Comparison of ENCODE assay signal across 1 cellular context in the genomic region with DNA sequence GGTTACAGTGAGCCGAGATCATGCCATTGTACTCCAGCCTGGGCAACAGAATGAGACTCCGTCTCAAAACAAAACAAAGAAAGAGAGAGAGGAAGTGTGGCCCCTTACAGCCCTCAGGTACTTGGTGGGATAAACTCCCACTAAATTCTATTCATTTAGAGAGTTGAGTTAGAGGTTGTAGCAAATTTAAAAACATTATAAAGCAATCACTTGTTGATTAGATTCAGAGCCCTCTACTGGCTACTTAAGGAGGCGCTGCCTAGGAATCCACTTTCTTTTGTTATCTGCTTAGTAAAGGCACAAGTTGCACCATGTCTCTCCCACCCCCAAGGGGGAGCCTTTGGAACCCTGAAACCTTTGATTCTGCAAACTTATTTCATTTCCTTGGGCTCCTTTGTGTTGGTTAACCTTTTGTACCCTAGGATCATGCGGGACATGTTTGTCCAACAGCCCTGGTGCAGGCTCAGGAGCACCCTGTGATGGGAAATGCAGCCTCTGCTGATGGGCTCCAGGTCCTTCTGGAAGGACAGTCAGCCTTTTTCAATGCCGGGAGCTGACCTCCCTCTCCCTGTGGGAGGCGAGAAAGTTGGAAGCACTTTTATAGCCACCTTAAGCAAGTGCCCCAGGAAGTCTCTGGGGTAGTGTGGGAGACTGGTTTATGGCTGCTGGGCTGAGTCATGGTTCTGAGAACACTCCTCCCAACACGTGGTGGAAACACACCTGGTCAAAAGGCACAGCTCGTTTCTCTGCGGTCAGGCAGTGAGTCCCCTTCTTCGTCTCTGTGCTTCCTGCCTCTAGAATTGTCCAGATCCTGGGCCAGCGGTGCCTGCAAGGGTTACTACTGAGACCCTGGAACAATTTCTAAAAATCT.
TF ChIP-seq lines count a peak whose summit lies in the region.

No MANE protein-coding gene starts in this region.

TF ChIP-seq in GM12878, 131 proteins besides CTCF, POLR2A, EP300 and RAD21 (continues in another document):
- TF ChIP-seq BCL11A (IDR thresholded peaks at IDR 0.05; ENCODE audit: low read depth, low read length) (peak; percentile 71; the same call in 1 of the 2 replicates), SREBF2 (IDR thresholded peaks at IDR 0.05; ENCODE audit: low read length) (no peak), EED (IDR thresholded peaks at IDR 0.05; ENCODE audit: low read depth) (peak; percentile 87), JUNB (IDR thresholded peaks at IDR 0.05) (peak; percentile 70), YBX1 (IDR thresholded peaks at IDR 0.05) (no peak), DPF2 (IDR thresholded peaks at IDR 0.05) (peak; percentile 80), POLR2AphosphoS2 (IDR thresholded peaks at IDR 0.05; ENCODE audit: low read depth, low read length) (no peak), BACH1 (IDR thresholded peaks at IDR 0.05; ENCODE audit: borderline replicate concordance) (peak; percentile 98), TCF7 (IDR thresholded peaks at IDR 0.05; ENCODE audit: borderline replicate concordance) (no peak), ZNF274 (IDR thresholded peaks at IDR 0.05; ENCODE audit: insufficient read depth, insufficient read length) (no peak), NBN (IDR thresholded peaks at IDR 0.05) (peak; percentile 48), CBFB (IDR thresholded peaks at IDR 0.05; ENCODE audit: low read depth) (peak; percentile 65), CREM (IDR thresholded peaks at IDR 0.05; ENCODE audit: low read depth) (peak; percentile 51), RELA (IDR thresholded peaks at IDR 0.05; ENCODE audit: borderline replicate concordance, partially characterized antibody) (peak; percentile 39), RAD51 (IDR thresholded peaks at IDR 0.05) (peak; percentile 92), WRNIP1 (IDR thresholded peaks at IDR 0.05; ENCODE audit: borderline replicate concordance, low read depth, low read length) (0 out of 2 replicates have a peak, but pooled peaks have one; percentile 19), KDM1A (IDR thresholded peaks at IDR 0.05; ENCODE audit: borderline replicate concordance) (no peak), POLR2AphosphoS5 (IDR thresholded peaks at IDR 0.05; ENCODE audit: low read length) (no peak), ZNF207 (IDR thresholded peaks at IDR 0.05; ENCODE audit: borderline replicate concordance) (0 out of 2 replicates have a peak, but pooled peaks have one; percentile 12), MEF2A (IDR thresholded peaks at IDR 0.05; ENCODE audit: insufficient read depth, low read depth, low read length) (0 out of 2 replicates have a peak, but pooled peaks have one; percentile 29), TCF12 (IDR thresholded peaks at IDR 0.05; ENCODE audit: low read depth, low read length) (peak; percentile 93), SUPT20H (IDR thresholded peaks at IDR 0.05; ENCODE audit: borderline replicate concordance, control insufficient read depth, low read depth, low read length) (no peak), CHD2 (IDR thresholded peaks at IDR 0.05; ENCODE audit: borderline replicate concordance, low read depth, low read length) (peak; percentile 75), IKZF1 (conservative IDR thresholded peaks at IDR 0.05) (peak; percentile 83)
- TF ChIP-seq, protein P1, sequence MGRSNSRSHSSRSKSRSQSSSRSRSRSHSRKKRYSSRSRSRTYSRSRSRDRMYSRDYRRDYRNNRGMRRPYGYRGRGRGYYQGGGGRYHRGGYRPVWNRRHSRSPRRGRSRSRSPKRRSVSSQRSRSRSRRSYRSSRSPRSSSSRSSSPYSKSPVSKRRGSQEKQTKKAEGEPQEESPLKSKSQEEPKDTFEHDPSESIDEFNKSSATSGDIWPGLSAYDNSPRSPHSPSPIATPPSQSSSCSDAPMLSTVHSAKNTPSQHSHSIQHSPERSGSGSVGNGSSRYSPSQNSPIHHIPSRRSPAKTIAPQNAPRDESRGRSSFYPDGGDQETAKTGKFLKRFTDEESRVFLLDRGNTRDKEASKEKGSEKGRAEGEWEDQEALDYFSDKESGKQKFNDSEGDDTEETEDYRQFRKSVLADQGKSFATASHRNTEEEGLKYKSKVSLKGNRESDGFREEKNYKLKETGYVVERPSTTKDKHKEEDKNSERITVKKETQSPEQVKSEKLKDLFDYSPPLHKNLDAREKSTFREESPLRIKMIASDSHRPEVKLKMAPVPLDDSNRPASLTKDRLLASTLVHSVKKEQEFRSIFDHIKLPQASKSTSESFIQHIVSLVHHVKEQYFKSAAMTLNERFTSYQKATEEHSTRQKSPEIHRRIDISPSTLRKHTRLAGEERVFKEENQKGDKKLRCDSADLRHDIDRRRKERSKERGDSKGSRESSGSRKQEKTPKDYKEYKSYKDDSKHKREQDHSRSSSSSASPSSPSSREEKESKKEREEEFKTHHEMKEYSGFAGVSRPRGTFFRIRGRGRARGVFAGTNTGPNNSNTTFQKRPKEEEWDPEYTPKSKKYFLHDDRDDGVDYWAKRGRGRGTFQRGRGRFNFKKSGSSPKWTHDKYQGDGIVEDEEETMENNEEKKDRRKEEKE (IDR thresholded peaks at IDR 0.05) = no peak
- TF ChIP-seq, protein P2, sequence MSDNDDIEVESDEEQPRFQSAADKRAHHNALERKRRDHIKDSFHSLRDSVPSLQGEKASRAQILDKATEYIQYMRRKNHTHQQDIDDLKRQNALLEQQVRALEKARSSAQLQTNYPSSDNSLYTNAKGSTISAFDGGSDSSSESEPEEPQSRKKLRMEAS (IDR thresholded peaks at IDR 0.05; ENCODE audit: low read depth, low read length) = peak; percentile 93
- TF ChIP-seq, protein P3, sequence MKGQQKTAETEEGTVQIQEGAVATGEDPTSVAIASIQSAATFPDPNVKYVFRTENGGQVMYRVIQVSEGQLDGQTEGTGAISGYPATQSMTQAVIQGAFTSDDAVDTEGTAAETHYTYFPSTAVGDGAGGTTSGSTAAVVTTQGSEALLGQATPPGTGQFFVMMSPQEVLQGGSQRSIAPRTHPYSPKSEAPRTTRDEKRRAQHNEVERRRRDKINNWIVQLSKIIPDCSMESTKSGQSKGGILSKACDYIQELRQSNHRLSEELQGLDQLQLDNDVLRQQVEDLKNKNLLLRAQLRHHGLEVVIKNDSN (IDR thresholded peaks at IDR 0.05; ENCODE audit: borderline replicate concordance, extremely low read length, insufficient read depth, low read depth, low read length) = peak; percentile 89
- TF ChIP-seq, protein P4, sequence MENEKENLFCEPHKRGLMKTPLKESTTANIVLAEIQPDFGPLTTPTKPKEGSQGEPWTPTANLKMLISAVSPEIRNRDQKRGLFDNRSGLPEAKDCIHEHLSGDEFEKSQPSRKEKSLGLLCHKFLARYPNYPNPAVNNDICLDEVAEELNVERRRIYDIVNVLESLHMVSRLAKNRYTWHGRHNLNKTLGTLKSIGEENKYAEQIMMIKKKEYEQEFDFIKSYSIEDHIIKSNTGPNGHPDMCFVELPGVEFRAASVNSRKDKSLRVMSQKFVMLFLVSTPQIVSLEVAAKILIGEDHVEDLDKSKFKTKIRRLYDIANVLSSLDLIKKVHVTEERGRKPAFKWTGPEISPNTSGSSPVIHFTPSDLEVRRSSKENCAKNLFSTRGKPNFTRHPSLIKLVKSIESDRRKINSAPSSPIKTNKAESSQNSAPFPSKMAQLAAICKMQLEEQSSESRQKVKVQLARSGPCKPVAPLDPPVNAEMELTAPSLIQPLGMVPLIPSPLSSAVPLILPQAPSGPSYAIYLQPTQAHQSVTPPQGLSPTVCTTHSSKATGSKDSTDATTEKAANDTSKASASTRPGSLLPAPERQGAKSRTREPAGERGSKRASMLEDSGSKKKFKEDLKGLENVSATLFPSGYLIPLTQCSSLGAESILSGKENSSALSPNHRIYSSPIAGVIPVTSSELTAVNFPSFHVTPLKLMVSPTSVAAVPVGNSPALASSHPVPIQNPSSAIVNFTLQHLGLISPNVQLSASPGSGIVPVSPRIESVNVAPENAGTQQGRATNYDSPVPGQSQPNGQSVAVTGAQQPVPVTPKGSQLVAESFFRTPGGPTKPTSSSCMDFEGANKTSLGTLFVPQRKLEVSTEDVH (IDR thresholded peaks at IDR 0.05; ENCODE audit: low read depth, partially characterized antibody) = no peak
- TF ChIP-seq, protein P5, sequence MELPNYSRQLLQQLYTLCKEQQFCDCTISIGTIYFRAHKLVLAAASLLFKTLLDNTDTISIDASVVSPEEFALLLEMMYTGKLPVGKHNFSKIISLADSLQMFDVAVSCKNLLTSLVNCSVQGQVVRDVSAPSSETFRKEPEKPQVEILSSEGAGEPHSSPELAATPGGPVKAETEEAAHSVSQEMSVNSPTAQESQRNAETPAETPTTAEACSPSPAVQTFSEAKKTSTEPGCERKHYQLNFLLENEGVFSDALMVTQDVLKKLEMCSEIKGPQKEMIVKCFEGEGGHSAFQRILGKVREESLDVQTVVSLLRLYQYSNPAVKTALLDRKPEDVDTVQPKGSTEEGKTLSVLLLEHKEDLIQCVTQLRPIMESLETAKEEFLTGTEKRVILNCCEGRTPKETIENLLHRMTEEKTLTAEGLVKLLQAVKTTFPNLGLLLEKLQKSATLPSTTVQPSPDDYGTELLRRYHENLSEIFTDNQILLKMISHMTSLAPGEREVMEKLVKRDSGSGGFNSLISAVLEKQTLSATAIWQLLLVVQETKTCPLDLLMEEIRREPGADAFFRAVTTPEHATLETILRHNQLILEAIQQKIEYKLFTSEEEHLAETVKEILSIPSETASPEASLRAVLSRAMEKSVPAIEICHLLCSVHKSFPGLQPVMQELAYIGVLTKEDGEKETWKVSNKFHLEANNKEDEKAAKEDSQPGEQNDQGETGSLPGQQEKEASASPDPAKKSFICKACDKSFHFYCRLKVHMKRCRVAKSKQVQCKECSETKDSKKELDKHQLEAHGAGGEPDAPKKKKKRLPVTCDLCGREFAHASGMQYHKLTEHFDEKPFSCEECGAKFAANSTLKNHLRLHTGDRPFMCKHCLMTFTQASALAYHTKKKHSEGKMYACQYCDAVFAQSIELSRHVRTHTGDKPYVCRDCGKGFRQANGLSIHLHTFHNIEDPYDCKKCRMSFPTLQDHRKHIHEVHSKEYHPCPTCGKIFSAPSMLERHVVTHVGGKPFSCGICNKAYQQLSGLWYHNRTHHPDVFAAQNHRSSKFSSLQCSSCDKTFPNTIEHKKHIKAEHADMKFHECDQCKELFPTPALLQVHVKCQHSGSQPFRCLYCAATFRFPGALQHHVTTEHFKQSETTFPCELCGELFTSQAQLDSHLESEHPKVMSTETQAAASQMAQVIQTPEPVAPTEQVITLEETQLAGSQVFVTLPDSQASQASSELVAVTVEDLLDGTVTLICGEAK (IDR thresholded peaks at IDR 0.05; ENCODE audit: borderline replicate concordance) = peak; percentile 12; the same call in 1 of the 2 replicates
- TF ChIP-seq, protein P6, sequence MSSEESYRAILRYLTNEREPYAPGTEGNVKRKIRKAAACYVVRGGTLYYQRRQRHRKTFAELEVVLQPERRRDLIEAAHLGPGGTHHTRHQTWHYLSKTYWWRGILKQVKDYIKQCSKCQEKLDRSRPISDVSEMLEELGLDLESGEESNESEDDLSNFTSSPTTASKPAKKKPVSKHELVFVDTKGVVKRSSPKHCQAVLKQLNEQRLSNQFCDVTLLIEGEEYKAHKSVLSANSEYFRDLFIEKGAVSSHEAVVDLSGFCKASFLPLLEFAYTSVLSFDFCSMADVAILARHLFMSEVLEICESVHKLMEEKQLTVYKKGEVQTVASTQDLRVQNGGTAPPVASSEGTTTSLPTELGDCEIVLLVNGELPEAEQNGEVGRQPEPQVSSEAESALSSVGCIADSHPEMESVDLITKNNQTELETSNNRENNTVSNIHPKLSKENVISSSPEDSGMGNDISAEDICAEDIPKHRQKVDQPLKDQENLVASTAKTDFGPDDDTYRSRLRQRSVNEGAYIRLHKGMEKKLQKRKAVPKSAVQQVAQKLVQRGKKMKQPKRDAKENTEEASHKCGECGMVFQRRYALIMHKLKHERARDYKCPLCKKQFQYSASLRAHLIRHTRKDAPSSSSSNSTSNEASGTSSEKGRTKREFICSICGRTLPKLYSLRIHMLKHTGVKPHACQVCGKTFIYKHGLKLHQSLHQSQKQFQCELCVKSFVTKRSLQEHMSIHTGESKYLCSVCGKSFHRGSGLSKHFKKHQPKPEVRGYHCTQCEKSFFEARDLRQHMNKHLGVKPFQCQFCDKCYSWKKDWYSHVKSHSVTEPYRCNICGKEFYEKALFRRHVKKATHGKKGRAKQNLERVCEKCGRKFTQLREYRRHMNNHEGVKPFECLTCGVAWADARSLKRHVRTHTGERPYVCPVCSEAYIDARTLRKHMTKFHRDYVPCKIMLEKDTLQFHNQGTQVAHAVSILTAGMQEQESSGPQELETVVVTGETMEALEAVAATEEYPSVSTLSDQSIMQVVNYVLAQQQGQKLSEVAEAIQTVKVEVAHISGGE (CRISPR knock-in tag; IDR thresholded peaks at IDR 0.05) = no peak
- TF ChIP-seq, protein P7, sequence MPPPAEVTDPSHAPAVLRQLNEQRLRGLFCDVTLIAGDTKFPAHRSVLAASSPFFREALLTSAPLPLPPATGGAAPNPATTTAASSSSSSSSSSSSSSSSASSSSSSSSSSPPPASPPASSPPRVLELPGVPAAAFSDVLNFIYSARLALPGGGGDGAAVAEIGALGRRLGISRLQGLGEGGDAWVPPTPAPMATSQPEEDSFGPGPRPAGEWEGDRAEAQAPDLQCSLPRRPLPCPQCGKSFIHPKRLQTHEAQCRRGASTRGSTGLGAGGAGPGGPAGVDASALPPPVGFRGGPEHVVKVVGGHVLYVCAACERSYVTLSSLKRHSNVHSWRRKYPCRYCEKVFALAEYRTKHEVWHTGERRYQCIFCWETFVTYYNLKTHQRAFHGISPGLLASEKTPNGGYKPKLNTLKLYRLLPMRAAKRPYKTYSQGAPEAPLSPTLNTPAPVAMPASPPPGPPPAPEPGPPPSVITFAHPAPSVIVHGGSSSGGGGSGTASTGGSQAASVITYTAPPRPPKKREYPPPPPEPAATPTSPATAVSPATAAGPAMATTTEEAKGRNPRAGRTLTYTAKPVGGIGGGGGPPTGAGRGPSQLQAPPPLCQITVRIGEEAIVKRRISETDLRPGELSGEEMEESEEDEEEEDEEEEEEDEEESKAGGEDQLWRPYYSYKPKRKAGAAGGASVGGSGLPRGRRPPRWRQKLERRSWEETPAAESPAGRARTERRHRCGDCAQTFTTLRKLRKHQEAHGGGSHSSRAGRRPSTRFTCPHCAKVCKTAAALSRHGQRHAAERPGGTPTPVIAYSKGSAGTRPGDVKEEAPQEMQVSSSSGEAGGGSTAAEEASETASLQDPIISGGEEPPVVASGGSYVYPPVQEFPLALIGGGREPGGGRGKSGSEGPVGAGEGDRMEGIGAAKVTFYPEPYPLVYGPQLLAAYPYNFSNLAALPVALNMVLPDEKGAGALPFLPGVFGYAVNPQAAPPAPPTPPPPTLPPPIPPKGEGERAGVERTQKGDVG (CRISPR knock-in tag; IDR thresholded peaks at IDR 0.05) = no peak
- TF ChIP-seq, protein P8, sequence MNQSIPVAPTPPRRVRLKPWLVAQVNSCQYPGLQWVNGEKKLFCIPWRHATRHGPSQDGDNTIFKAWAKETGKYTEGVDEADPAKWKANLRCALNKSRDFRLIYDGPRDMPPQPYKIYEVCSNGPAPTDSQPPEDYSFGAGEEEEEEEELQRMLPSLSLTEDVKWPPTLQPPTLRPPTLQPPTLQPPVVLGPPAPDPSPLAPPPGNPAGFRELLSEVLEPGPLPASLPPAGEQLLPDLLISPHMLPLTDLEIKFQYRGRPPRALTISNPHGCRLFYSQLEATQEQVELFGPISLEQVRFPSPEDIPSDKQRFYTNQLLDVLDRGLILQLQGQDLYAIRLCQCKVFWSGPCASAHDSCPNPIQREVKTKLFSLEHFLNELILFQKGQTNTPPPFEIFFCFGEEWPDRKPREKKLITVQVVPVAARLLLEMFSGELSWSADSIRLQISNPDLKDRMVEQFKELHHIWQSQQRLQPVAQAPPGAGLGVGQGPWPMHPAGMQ (IDR thresholded peaks at IDR 0.05; ENCODE audit: borderline replicate concordance) = no peak
- TF ChIP-seq, protein P9, sequence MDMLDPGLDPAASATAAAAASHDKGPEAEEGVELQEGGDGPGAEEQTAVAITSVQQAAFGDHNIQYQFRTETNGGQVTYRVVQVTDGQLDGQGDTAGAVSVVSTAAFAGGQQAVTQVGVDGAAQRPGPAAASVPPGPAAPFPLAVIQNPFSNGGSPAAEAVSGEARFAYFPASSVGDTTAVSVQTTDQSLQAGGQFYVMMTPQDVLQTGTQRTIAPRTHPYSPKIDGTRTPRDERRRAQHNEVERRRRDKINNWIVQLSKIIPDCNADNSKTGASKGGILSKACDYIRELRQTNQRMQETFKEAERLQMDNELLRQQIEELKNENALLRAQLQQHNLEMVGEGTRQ (IDR thresholded peaks at IDR 0.05; ENCODE audit: borderline replicate concordance, low read depth, low read length) = peak; percentile 84
